11 cellular contexts compared by ENCODE assay signal in genomic region chr12:1668833-1669543, GRCh38. TPM values are rescaled to one million over a fixed set of nuclear protein-coding genes. Genes with fewer than 3 reads are reported as not detected.
DNase-seq lines count a peak whose midpoint lies in the region; ATAC-seq, FAIRE-seq and TF ChIP-seq lines count a peak whose summit lies in the region.
"Had no signal": no experiment of that assay in that cellular context is flagged by ENCODE, and none has a peak within 500 bp of the region (broad histone marks: within the 10 kb centered on the region; RNA-seq: fewer than 3 reads in every experiment).

No MANE protein-coding gene starts in this region.

- no peak for TF ChIP-seq RAD21 in HepG2 (CRISPR knock-in tag; IDR thresholded peaks at IDR 0.05)

- intact Hi-C loops in HepG2 (cut with micrococcal nuclease; ENCODE audit: unreplicated experiment) = loop anchor here (10.0 kb wide), 1 partner anchor 96 kb away; no protein-coding TSS in a partner anchor

- H3K9me3 Mint-ChIP-seq in activated CD4-positive, alpha-beta T cell treated with anti-CD3 and anti-CD28 coated beads, Interleukin-2, amount 10 ng/mL, durations not matched to agents 7 days and 5 days = peaks cover 2% of the 10 kb centered on the region
- peaks cover 3% of the 10 kb centered on the region for H3K9me3 Mint-ChIP-seq in activated T-helper 17 cell treated with anti-CD3 and anti-CD28 coated beads, Interleukin-2, amount 50 U/mL, for 72 hours

- CTCF ChIA-PET in activated CD4-positive, alpha-beta T cell treated with anti-CD3 and anti-CD28 coated beads, Interleukin-2, amount 10 ng/mL, durations not matched to agents 7 days and 5 days (lab: Charles Lee) = interaction anchor here (1.5 to 2.3 kb wide), 2 partner anchors 13 to 16 kb away, joined by 4 to 10 read pairs; no protein-coding TSS in a partner anchor
- CTCF ChIA-PET in HepG2 (lab: Yijun Ruan, JAX; ENCODE audit: low intra/inter-chr PET ratio, low total read pairs) = no interaction called here

- H3K27ac Mint-ChIP-seq in activated CD4-positive, alpha-beta T cell treated with anti-CD3 and anti-CD28 coated beads, Interleukin-2, amount 10 ng/mL, durations not matched to agents 7 days and 5 days = peak overlapping the region; percentile 43
- H3K27ac Mint-ChIP-seq in activated T-helper 17 cell treated with anti-CD3 and anti-CD28 coated beads, Interleukin-2, amount 50 U/mL, for 72 hours = peak overlapping the region; percentile 60

- BruUV-seq in HepG2 (replicated peaks; lab: Mats Ljungman, UMichigan) = no TSS peak

- POLR2A ChIA-PET in activated CD4-positive, alpha-beta T cell treated with anti-CD3 and anti-CD28 coated beads, Interleukin-2, amount 10 ng/mL, durations not matched to agents 7 days and 5 days (lab: Charles Lee) = no interaction called here
- POLR2A ChIA-PET in HepG2 (lab: Yijun Ruan, JAX) = interaction anchor here (2.8 kb wide), 1 partner anchor 22 kb away, joined by 10 read pairs; the partner anchor contains the start of gene ADIPOR2

- no peak for FAIRE-seq in HepG2 (lab: Jason Lieb, UNC)
- FAIRE-seq: A204.1 had no signal

- H3K27me3 Mint-ChIP-seq in activated CD4-positive, alpha-beta T cell treated with anti-CD3 and anti-CD28 coated beads, Interleukin-2, amount 10 ng/mL, durations not matched to agents 7 days and 5 days = no peaks in the 10 kb centered on the region
- no peaks in the 10 kb centered on the region for H3K27me3 Mint-ChIP-seq in activated T-helper 17 cell treated with anti-CD3 and anti-CD28 coated beads, Interleukin-2, amount 50 U/mL, for 72 hours

- H3K27me3 ChIP-seq in HepG2 (ENCODE audit: control insufficient read depth in 1 of 2, insufficient read depth in 2 of 2, low read length in 2 of 2) (no peaks in the 10 kb centered on the region), thoracic aorta (replicated peaks; ENCODE audit: insufficient read depth) (no peaks in the 10 kb centered on the region)

- no peaks in the 10 kb centered on the region for H3K79me2 ChIP-seq in HepG2 (ENCODE audit: insufficient read depth, low read length)

- in situ Hi-C loops in HepG2 (cut with HindIII; ENCODE audit: extremely low pct_ligation_motif_present, low pct_unique_long_range_greater_than_20kb) = no loop called here

- H3K4me3 Mint-ChIP-seq in activated CD4-positive, alpha-beta T cell treated with anti-CD3 and anti-CD28 coated beads, Interleukin-2, amount 10 ng/mL, durations not matched to agents 7 days and 5 days = no peak overlapping the region
- peak overlapping the region; percentile 50 for H3K4me3 Mint-ChIP-seq in activated T-helper 17 cell treated with anti-CD3 and anti-CD28 coated beads, Interleukin-2, amount 50 U/mL, for 72 hours

- TF ChIP-seq POLR2A in HepG2 (IDR thresholded peaks at IDR 0.05; ENCODE audit: insufficient read depth in 1 of 2, low read depth in 2 of 2, low read length in 2 of 2) = peak in 1 of 2 experiments; percentile 30; a peak in 1 of 4 replicates

- TF ChIP-seq EP300 in HepG2 (IDR thresholded peaks at IDR 0.05; ENCODE audit: low read depth in 2 of 2, low read length in 2 of 2) (peak in 1 of 2 experiments; percentile 81; a peak in 2 of 4 replicates), HepG2 (CRISPR knock-in tag; IDR thresholded peaks at IDR 0.05; ENCODE audit: borderline replicate concordance) (peak; percentile 63; the same call in 1 of the 2 replicates)

- no peaks in the 10 kb centered on the region for H4K20me1 ChIP-seq in HepG2 (ENCODE audit: insufficient read depth, low read length)

- H3K36me3 ChIP-seq in HepG2 (replicated peaks in 1 of 2; ENCODE audit: control insufficient read depth in 1 of 2, insufficient read depth in 2 of 2, low read length in 2 of 2) (no peaks in the 10 kb centered on the region), thoracic aorta (no peaks in the 10 kb centered on the region)

- H3K4me2 ChIP-seq in HepG2 (ENCODE audit: low read depth, low read length) = peak overlapping the region; percentile 69

- H3K4me1 Mint-ChIP-seq in activated CD4-positive, alpha-beta T cell treated with anti-CD3 and anti-CD28 coated beads, Interleukin-2, amount 10 ng/mL, durations not matched to agents 7 days and 5 days = peaks cover 46% of the 10 kb centered on the region
- H3K4me1 Mint-ChIP-seq in activated T-helper 17 cell treated with anti-CD3 and anti-CD28 coated beads, Interleukin-2, amount 50 U/mL, for 72 hours = peaks cover 14% of the 10 kb centered on the region

- H3K27ac ChIP-seq in HepG2 (ENCODE audit: extremely low read length, insufficient read depth, low read length) (peak overlapping the region; percentile 74), thoracic aorta (no peak overlapping the region)
- H3K27ac ChIP-seq: VCaP had no signal

- H2AFZ ChIP-seq in HepG2 (ENCODE audit: low read length) = peak overlapping the region; percentile 36

- peaks cover 3% of the 10 kb centered on the region for H3K36me3 Mint-ChIP-seq in activated CD4-positive, alpha-beta T cell treated with anti-CD3 and anti-CD28 coated beads, Interleukin-2, amount 10 ng/mL, durations not matched to agents 7 days and 5 days (ENCODE audit: low read depth)
- H3K36me3 Mint-ChIP-seq in activated T-helper 17 cell treated with anti-CD3 and anti-CD28 coated beads, Interleukin-2, amount 50 U/mL, for 72 hours (ENCODE audit: low read depth) = no peaks in the 10 kb centered on the region

- DNase-seq in activated CD4-positive, alpha-beta T cell treated with anti-CD3 and anti-CD28 coated beads, Interleukin-2, amount 10 ng/mL, durations not matched to agents 7 days and 5 days = no peak
- DNase-seq in activated CD4-positive, alpha-beta T cell treated with anti-CD3 and anti-CD28 coated beads, Interleukin-2, amount 50 U/mL, for 48 hours = no peak
- peak; percentile 85 for DNase-seq in HepG2 (ENCODE audit: low spot score)
- no peak for DNase-seq in thoracic aorta (ENCODE audit: low spot score)
- DNase-seq: NCI-H345 had no signal

- H3K9me3 ChIP-seq in HepG2 (ENCODE audit: low read length) = no peaks in the 10 kb centered on the region
- H3K9me3 ChIP-seq in thoracic aorta = no peaks in the 10 kb centered on the region

- TF ChIP-seq CTCF in HepG2 (CRISPR knock-in tag; IDR thresholded peaks at IDR 0.05) (peak; percentile 9; the same call in 1 of the 2 replicates), thoracic aorta (IDR thresholded peaks at IDR 0.05) (no peak)

- H3K4me3 ChIP-seq in HepG2 (replicated peaks in 1 of 3; ENCODE audit: insufficient read depth in 1 of 3, low read depth in 2 of 3, low read length in 3 of 3) = peak overlapping the region; percentile 22 to 54 (median 26); a peak in 5 of 6 replicates
- H3K4me3 ChIP-seq in thoracic aorta = peak overlapping the region; percentile 2

- H3K4me1 ChIP-seq in HepG2 (ENCODE audit: insufficient read depth, low read length) (peaks cover 69% of the 10 kb centered on the region), thoracic aorta (ENCODE audit: control insufficient read depth in 1 of 2, low read depth in 2 of 2) (peaks cover 0 to 11% of the 10 kb centered on the region in 2 donors)

- H3K9ac ChIP-seq in HepG2 (ENCODE audit: insufficient read depth, low read depth, low read length) = peak overlapping the region; percentile 57

- no peak for ATAC-seq in activated T-helper 17 cell treated with anti-CD3 and anti-CD28 coated beads, Interleukin-2, amount 50 U/mL, for 72 hours (replicated peaks)
- ATAC-seq in HepG2 (peak; percentile 89), thoracic aorta (ENCODE audit: insufficient number of reproducible peaks, low FRiP score, low read depth) (no peak), HG03280 (IDR thresholded peaks at IDR 0.05; ENCODE audit: unreplicated experiment) (no peak), HG03175 (IDR thresholded peaks at IDR 0.05; ENCODE audit: unreplicated experiment) (no peak), GM19328 (IDR thresholded peaks at IDR 0.05; ENCODE audit: unreplicated experiment) (no peak)

- 1% methylated on average over 17 of the region's 18 CpGs for WGBS in HepG2 (ENCODE audit: low lambda C conversion rate)

RNA-seq across cellular contexts. Expression of gene ADIPOR2, which starts 21.9 kb away (rescaled TPM):
- total RNA-seq in activated CD4-positive, alpha-beta T cell treated with anti-CD3 and anti-CD28 coated beads, Interleukin-2, amount 10 ng/mL, durations not matched to agents 7 days and 5 days = 10 to 100 TPM; 47.7 to 51.7 TPM
- total RNA-seq in activated T-helper 17 cell treated with anti-CD3 and anti-CD28 coated beads, Interleukin-2, amount 50 U/mL, for 72 hours = 10 to 100 TPM; 40.0 to 52.9 TPM
- 35.2 and 40.8 TPM in 2 replicates for total RNA-seq in HepG2 (2016; rRNA removed; fragmentation: Illumina TruSeq; extraction: Trizol)
- total RNA-seq in HepG2 (2016; cell fraction: cytosol; rRNA removed; fragmentation: Illumina TruSeq; extraction: Trizol; ENCODE audit: low read depth) = 14.0 and 15.3 TPM in 2 replicates
- 34.6 and 36.8 TPM in 2 replicates for total RNA-seq in HepG2 (2016; cell fraction: insoluble cytoplasmic fraction; rRNA removed; fragmentation: Illumina TruSeq; extraction: Trizol)
- 32.2 and 37.5 TPM in 2 replicates for total RNA-seq in HepG2 (2016; cell fraction: membrane; rRNA removed; fragmentation: Illumina TruSeq; extraction: Trizol)
- total RNA-seq in HepG2 (2016; cell fraction: nucleus; rRNA removed; fragmentation: Illumina TruSeq; extraction: Trizol) = 57.1 and 62.9 TPM in 2 replicates
- polyA plus RNA-seq in HepG2 (2011; rRNA removed) = 52.2 and 56.5 TPM in 2 replicates
- 30.4 and 47.3 TPM in 2 replicates for polyA plus RNA-seq in HepG2 (2011; cell fraction: cytosol; rRNA removed)
- polyA plus RNA-seq in HepG2 (2011; cell fraction: nucleus; rRNA removed) = 39.2 and 60.6 TPM in 2 replicates
- 68.6 and 70.3 TPM in 2 replicates for polyA plus RNA-seq in HepG2 (2012)
- polyA plus RNA-seq in HepG2 (2016; cell fraction: cytosol; fragmentation: Illumina TruSeq; extraction: Trizol; ENCODE audit: low read depth) = 8.2 TPM in 2 replicates
- 42.4 and 47.2 TPM in 2 replicates for polyA plus RNA-seq in HepG2 (2016; cell fraction: insoluble cytoplasmic fraction; fragmentation: Illumina TruSeq; extraction: Trizol; ENCODE audit: low read depth)
- 24.7 and 28.3 TPM in 2 replicates for polyA plus RNA-seq in HepG2 (2016; cell fraction: membrane; fragmentation: Illumina TruSeq; extraction: Trizol; ENCODE audit: low read depth)
- 75.6 and 80.5 TPM in 2 replicates for polyA plus RNA-seq in HepG2 (2016; cell fraction: nucleus; fragmentation: Illumina TruSeq; extraction: Trizol; ENCODE audit: insufficient read depth, low read depth)
- polyA minus RNA-seq in HepG2 (2011; rRNA and poly(A)+ RNA removed; ENCODE audit: low replicate concordance) = 53.2 and 63.9 TPM in 2 replicates
- polyA minus RNA-seq in HepG2 (2011; cell fraction: cytosol; rRNA and poly(A)+ RNA removed) = 37.1 and 43.3 TPM in 2 replicates
- polyA minus RNA-seq in HepG2 (2011; cell fraction: nucleus; rRNA and poly(A)+ RNA removed) = 89.9 and 92.1 TPM in 2 replicates
- 10 to 100 TPM; 24.2 to 43.0 TPM for total RNA-seq in thoracic aorta

RNA-seq across cellular contexts. Expression of gene WNT5B, which starts 40.0 kb away (rescaled TPM):
- under 1 TPM in 1 of 2 experiments, not detected in 1; 0.15 TPM for total RNA-seq in activated CD4-positive, alpha-beta T cell treated with anti-CD3 and anti-CD28 coated beads, Interleukin-2, amount 10 ng/mL, durations not matched to agents 7 days and 5 days
- total RNA-seq in activated T-helper 17 cell treated with anti-CD3 and anti-CD28 coated beads, Interleukin-2, amount 50 U/mL, for 72 hours = under 1 TPM; 0.26 to 0.30 TPM
- 0.04 TPM in 1 of 2 replicates, not detected in the other for total RNA-seq in HepG2 (2016; rRNA removed; fragmentation: Illumina TruSeq; extraction: Trizol)
- total RNA-seq in HepG2 (2016; cell fraction: cytosol; rRNA removed; fragmentation: Illumina TruSeq; extraction: Trizol; ENCODE audit: low read depth) = not detected in 2 replicates
- total RNA-seq in HepG2 (2016; cell fraction: insoluble cytoplasmic fraction; rRNA removed; fragmentation: Illumina TruSeq; extraction: Trizol) = 0.06 TPM in 1 of 2 replicates, not detected in the other
- total RNA-seq in HepG2 (2016; cell fraction: membrane; rRNA removed; fragmentation: Illumina TruSeq; extraction: Trizol) = not detected in 2 replicates
- total RNA-seq in HepG2 (2016; cell fraction: nucleus; rRNA removed; fragmentation: Illumina TruSeq; extraction: Trizol) = not detected in 2 replicates
- polyA plus RNA-seq in HepG2 (2011; rRNA removed) = not detected in 2 replicates
- polyA plus RNA-seq in HepG2 (2011; cell fraction: cytosol; rRNA removed) = 0.04 TPM in 2 replicates
- not detected in 2 replicates for polyA plus RNA-seq in HepG2 (2011; cell fraction: nucleus; rRNA removed)
- not detected in 2 replicates for polyA plus RNA-seq in HepG2 (2012)
- not detected in 2 replicates for polyA plus RNA-seq in HepG2 (2016; cell fraction: cytosol; fragmentation: Illumina TruSeq; extraction: Trizol; ENCODE audit: low read depth)
- not detected in 2 replicates for polyA plus RNA-seq in HepG2 (2016; cell fraction: insoluble cytoplasmic fraction; fragmentation: Illumina TruSeq; extraction: Trizol; ENCODE audit: low read depth)
- polyA plus RNA-seq in HepG2 (2016; cell fraction: membrane; fragmentation: Illumina TruSeq; extraction: Trizol; ENCODE audit: low read depth) = not detected in 2 replicates
- polyA plus RNA-seq in HepG2 (2016; cell fraction: nucleus; fragmentation: Illumina TruSeq; extraction: Trizol; ENCODE audit: insufficient read depth, low read depth) = not detected in 2 replicates
- polyA minus RNA-seq in HepG2 (2011; rRNA and poly(A)+ RNA removed; ENCODE audit: low replicate concordance) = not detected in 2 replicates
- not detected in 2 replicates for polyA minus RNA-seq in HepG2 (2011; cell fraction: cytosol; rRNA and poly(A)+ RNA removed)
- not detected in 2 replicates for polyA minus RNA-seq in HepG2 (2011; cell fraction: nucleus; rRNA and poly(A)+ RNA removed)
- 1 to 10 TPM; 2.3 to 3.1 TPM for total RNA-seq in thoracic aorta
